8 cellular contexts compared by ENCODE assay signal in the genomic region with DNA sequence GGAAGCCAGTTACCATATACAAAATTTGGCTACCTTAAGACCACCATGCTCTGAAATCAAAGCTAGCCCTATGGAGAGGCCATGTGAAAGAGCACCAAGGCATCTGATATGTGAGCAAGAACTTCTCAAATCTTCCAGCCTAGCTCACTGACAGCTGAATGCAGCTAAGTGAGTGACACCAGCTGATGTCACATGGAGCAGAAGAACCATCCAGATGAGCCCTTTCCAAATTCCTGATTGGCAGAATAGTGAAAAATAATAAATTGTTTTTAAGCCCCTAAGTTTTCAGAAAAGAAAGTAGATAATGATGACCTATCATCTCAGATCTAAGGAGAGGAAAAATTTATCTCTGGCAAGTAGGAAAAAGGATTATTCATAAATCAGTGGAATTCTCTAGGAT.
"Had no signal": no experiment of that assay in that cellular context is flagged by ENCODE, and none has a peak within 500 bp of the region (broad histone marks: within the 10 kb centered on the region; RNA-seq: fewer than 3 reads in every experiment).

No MANE protein-coding gene starts in this region.

- H3K4me3 ChIP-seq: GM12878 had no signal

- ATAC-seq: GM12878 had no signal

- DNase-seq: GDM1, GF-D8 had no signal

- FAIRE-seq: G401.6, GM12878, GM12891, GM12892, GM18507, GM19239 had no signal
